ENCODE assay signal across 8 cellular contexts in the genomic region with DNA sequence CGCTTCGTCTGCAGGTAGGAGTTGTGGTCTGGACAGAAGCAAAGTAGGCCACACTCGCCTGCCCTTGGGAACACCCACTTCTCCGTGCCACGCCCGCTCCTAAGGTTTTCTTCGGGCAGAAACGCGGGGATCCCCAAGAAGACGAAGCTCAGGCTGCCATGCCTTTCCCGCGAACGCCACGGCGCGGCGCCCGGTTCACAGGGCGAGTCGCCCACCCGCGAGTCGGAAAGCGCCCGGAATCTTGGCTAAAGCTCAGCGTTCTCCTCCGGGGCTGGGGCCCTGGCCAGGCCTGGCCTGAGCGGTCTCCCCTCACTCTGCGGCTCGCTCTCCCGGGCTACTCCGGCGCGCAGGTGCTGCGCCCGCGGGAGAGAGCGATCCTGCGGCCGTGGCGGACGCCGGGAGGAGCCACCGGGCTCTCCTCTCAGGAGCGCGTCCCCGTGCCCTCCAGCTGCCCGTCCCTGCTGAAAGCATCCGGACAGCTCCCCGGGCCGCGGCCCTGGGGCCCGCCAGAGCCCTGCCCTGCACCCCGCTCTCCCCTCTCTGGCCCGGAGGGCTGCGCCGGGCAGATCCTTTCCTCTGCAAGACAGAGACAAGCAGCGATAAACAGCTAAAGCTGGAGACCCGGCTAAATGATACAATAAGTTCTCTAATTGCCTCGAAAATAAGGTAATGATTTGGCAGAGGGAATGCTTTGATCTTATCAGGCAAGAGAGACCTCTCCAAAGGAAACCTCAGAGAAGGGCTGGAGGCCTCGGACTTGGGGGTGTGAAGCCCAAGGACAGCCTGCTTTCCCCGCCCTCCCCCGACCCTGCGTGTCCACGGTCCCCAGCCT. TPM values are rescaled to one million over a fixed set of nuclear protein-coding genes. Genes with fewer than 3 reads are reported as not detected.
DNase-seq lines count a peak whose midpoint lies in the region; ATAC-seq lines count a peak whose summit lies in the region.

No MANE protein-coding gene starts in this region.

- DNase-seq in CD1c-positive myeloid dendritic cell (ENCODE audit: extremely low spot score), result peak; percentile 64
- DNase-seq in H4 (ENCODE audit: low spot score), result peak; percentile 21
- peak; percentile 36 for DNase-seq in NCI-H510A (lab: John Stamatoyannopoulos, UW)
- DNase-seq in activated CD8-positive, alpha-beta memory T cell treated with anti-CD3 and anti-CD28 coated beads, Interleukin-2, amount 10 ng/mL, durations not matched to agents 7 days and 5 days, result peak; percentile 68
- DNase-seq in memory B cell (ENCODE audit: low spot score in 2 of 2), result peak; percentile 54 to 64
- peak; percentile 33 for DNase-seq in stimulated activated CD8-positive, alpha-beta memory T cell treated with anti-CD3 and anti-CD28 coated beads, Interleukin-12 subunit alpha, Interleukin-12 subunit beta, amount 100 ng/mL, for 4 hours (ENCODE audit: low read depth)

- H3K4me1 ChIP-seq in endocrine pancreas (ENCODE audit: control insufficient read depth, insufficient read depth, low read length), result no peaks in the 10 kb centered on the region

- H3K36me3 Mint-ChIP-seq in activated CD8-positive, alpha-beta memory T cell treated with anti-CD3 and anti-CD28 coated beads, Interleukin-2, amount 10 ng/mL, durations not matched to agents 7 days and 5 days, result no peaks in the 10 kb centered on the region
- no peaks in the 10 kb centered on the region for H3K36me3 Mint-ChIP-seq in memory B cell

- peak overlapping the region; percentile 49 for H3K4me3 Mint-ChIP-seq in activated CD8-positive, alpha-beta memory T cell treated with anti-CD3 and anti-CD28 coated beads, Interleukin-2, amount 10 ng/mL, durations not matched to agents 7 days and 5 days
- peak overlapping the region; percentile 78 for H3K4me3 Mint-ChIP-seq in memory B cell

- no peaks in the 10 kb centered on the region for H3K36me3 ChIP-seq in endocrine pancreas (ENCODE audit: control insufficient read depth, insufficient read depth, low read length)

- no peaks in the 10 kb centered on the region for H3K9me3 ChIP-seq in endocrine pancreas (ENCODE audit: control insufficient read depth, low read length)

- H3K27me3 Mint-ChIP-seq in activated CD8-positive, alpha-beta memory T cell treated with anti-CD3 and anti-CD28 coated beads, Interleukin-2, amount 10 ng/mL, durations not matched to agents 7 days and 5 days, result peaks cover 72% of the 10 kb centered on the region
- peaks cover 30% of the 10 kb centered on the region for H3K27me3 Mint-ChIP-seq in memory B cell

- H3K4me3 ChIP-seq in endocrine pancreas (ENCODE audit: control insufficient read depth, insufficient read depth, low read length), result no peak overlapping the region

- H3K27me3 ChIP-seq in endocrine pancreas (ENCODE audit: control insufficient read depth, insufficient read depth, low read length), result no peaks in the 10 kb centered on the region

- H3K9ac ChIP-seq in endocrine pancreas (ENCODE audit: control insufficient read depth, insufficient read depth, low read length), result peak overlapping the region; percentile 44

- no peaks in the 10 kb centered on the region for H3K9me3 Mint-ChIP-seq in activated CD8-positive, alpha-beta memory T cell treated with anti-CD3 and anti-CD28 coated beads, Interleukin-2, amount 10 ng/mL, durations not matched to agents 7 days and 5 days (ENCODE audit: low read depth)
- H3K9me3 Mint-ChIP-seq in memory B cell, result no peaks in the 10 kb centered on the region

- ATAC-seq in activated CD8-positive, alpha-beta memory T cell treated with anti-CD3 and anti-CD28 coated beads, Interleukin-2, amount 10 ng/mL, durations not matched to agents 7 days and 5 days, result peak; percentile 78
- peak; percentile 79 for ATAC-seq in memory B cell (ENCODE audit: low read depth)
- no peak for ATAC-seq in HG03378 (IDR thresholded peaks at IDR 0.05; ENCODE audit: unreplicated experiment)

- no peak overlapping the region for H3K27ac Mint-ChIP-seq in activated CD8-positive, alpha-beta memory T cell treated with anti-CD3 and anti-CD28 coated beads, Interleukin-2, amount 10 ng/mL, durations not matched to agents 7 days and 5 days
- H3K27ac Mint-ChIP-seq in memory B cell, result no peak overlapping the region

- H3K4me1 Mint-ChIP-seq in activated CD8-positive, alpha-beta memory T cell treated with anti-CD3 and anti-CD28 coated beads, Interleukin-2, amount 10 ng/mL, durations not matched to agents 7 days and 5 days, result peaks cover 9% of the 10 kb centered on the region
- peaks cover 9% of the 10 kb centered on the region for H3K4me1 Mint-ChIP-seq in memory B cell

- CTCF ChIA-PET in activated CD8-positive, alpha-beta memory T cell treated with anti-CD3 and anti-CD28 coated beads, Interleukin-2, amount 10 ng/mL, durations not matched to agents 7 days and 5 days (lab: Charles Lee), result interaction anchor here (0.7 to 5.0 kb wide), 31 partner anchors 10 to 571 kb away, joined by 3 to 66 read pairs (median 4); partner anchors contain the start of genes CTTNBP2NL, LRIG2, MOV10 and PPM1J

RNA-seq across cellular contexts. Expression of gene WNT2B, which starts 6.7 kb away (rescaled TPM):
- total RNA-seq in H4 (2014; rRNA removed; shearing (Covaris generic)), result 0.37 and 0.97 TPM in 2 replicates
- under 1 TPM; 0.07 to 0.12 TPM for total RNA-seq in activated CD8-positive, alpha-beta memory T cell treated with anti-CD3 and anti-CD28 coated beads, Interleukin-2, amount 10 ng/mL, durations not matched to agents 7 days and 5 days
